1 cellular context compared by ENCODE assay signal in genomic region chr10:102869290-102870198, GRCh38.
TF ChIP-seq lines count a peak whose summit lies in the region.

A gene with protein sequence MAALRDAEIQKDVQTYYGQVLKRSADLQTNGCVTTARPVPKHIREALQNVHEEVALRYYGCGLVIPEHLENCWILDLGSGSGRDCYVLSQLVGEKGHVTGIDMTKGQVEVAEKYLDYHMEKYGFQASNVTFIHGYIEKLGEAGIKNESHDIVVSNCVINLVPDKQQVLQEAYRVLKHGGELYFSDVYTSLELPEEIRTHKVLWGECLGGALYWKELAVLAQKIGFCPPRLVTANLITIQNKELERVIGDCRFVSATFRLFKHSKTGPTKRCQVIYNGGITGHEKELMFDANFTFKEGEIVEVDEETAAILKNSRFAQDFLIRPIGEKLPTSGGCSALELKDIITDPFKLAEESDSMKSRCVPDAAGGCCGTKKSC (plus strand): TSS chr10:102869470. CDS start chr10:102869593, 123 bp downstream.

TF ChIP-seq in HepG2, 621 proteins besides CTCF, POLR2A, EP300 and RAD21 (continued from another document and continues in another):
- TF ChIP-seq ZBTB49 (CRISPR knock-in tag; IDR thresholded peaks at IDR 0.05; ENCODE audit: borderline replicate concordance) (no peak), ZBTB42 (CRISPR knock-in tag; IDR thresholded peaks at IDR 0.05) (peak; percentile 82), ZNF30 (CRISPR knock-in tag; IDR thresholded peaks at IDR 0.05) (peak; percentile 89; the same call in 1 of the 2 replicates), TGIF2 (CRISPR knock-in tag; IDR thresholded peaks at IDR 0.05) (no peak), ZFYVE20 (CRISPR knock-in tag; IDR thresholded peaks at IDR 0.05; ENCODE audit: borderline replicate concordance, low read depth) (no peak), ZNF20 (CRISPR knock-in tag; IDR thresholded peaks at IDR 0.05) (0 out of 2 replicates have a peak, but pooled peaks have one; percentile 76), ZNF138 (CRISPR knock-in tag; IDR thresholded peaks at IDR 0.05; ENCODE audit: low read depth) (0 out of 2 replicates have a peak, but pooled peaks have one; percentile 39), FOXO1 (CRISPR knock-in tag; IDR thresholded peaks at IDR 0.05) (no peak), SOX6 (IDR thresholded peaks at IDR 0.05) (no peak), SOX6 (CRISPR knock-in tag; IDR thresholded peaks at IDR 0.05) (peak; percentile 56), ZNF460 (CRISPR knock-in tag; IDR thresholded peaks at IDR 0.05; ENCODE audit: borderline replicate concordance) (no peak), ZNF3 (CRISPR knock-in tag; IDR thresholded peaks at IDR 0.05) (no peak), MEIS2 (CRISPR knock-in tag; IDR thresholded peaks at IDR 0.05) (no peak), GLMP (CRISPR knock-in tag; IDR thresholded peaks at IDR 0.05; ENCODE audit: borderline replicate concordance) (no peak), NAIF1 (CRISPR knock-in tag; IDR thresholded peaks at IDR 0.05; ENCODE audit: borderline replicate concordance) (no peak), ZBTB38 (CRISPR knock-in tag; IDR thresholded peaks at IDR 0.05) (no peak), ZNF737 (CRISPR knock-in tag; IDR thresholded peaks at IDR 0.05; ENCODE audit: borderline replicate concordance) (no peak; the same call in 1 of the 2 replicates), ZNF260 (CRISPR knock-in tag; IDR thresholded peaks at IDR 0.05; ENCODE audit: borderline replicate concordance, low read depth) (no peak), ZNF446 (CRISPR knock-in tag; IDR thresholded peaks at IDR 0.05) (0 out of 2 replicates have a peak, but pooled peaks have one; percentile 57), RNF2 (conservative IDR thresholded peaks at IDR 0.05; ENCODE audit: low read depth) (no peak), SIN3A (IDR thresholded peaks at IDR 0.05; ENCODE audit: borderline replicate concordance, low read depth, low read length) (no peak; the same call in 1 of the 2 replicates), MLLT10 (CRISPR knock-in tag; IDR thresholded peaks at IDR 0.05) (no peak), MAFF (IDR thresholded peaks at IDR 0.05; ENCODE audit: low read depth, low read length) (no peak), ZNF333 (CRISPR knock-in tag; IDR thresholded peaks at IDR 0.05; ENCODE audit: borderline replicate concordance) (peak; percentile 95), YEATS4 (CRISPR knock-in tag; IDR thresholded peaks at IDR 0.05; ENCODE audit: borderline replicate concordance) (peak; percentile 60), JUNB (CRISPR knock-in tag; IDR thresholded peaks at IDR 0.05; ENCODE audit: borderline replicate concordance) (no peak), JUND (CRISPR knock-in tag; IDR thresholded peaks at IDR 0.05) (no peak), SNAPC2 (CRISPR knock-in tag; IDR thresholded peaks at IDR 0.05) (no peak), CC2D1A (CRISPR knock-in tag; IDR thresholded peaks at IDR 0.05) (no peak), SPEN (CRISPR knock-in tag; IDR thresholded peaks at IDR 0.05; ENCODE audit: low read depth) (peak; percentile 26; the same call in 1 of the 2 replicates), HNRNPK (IDR thresholded peaks at IDR 0.05; ENCODE audit: low read depth, low read length, poor library complexity, severe bottlenecking) (peak; percentile 26), MTA1 (CRISPR knock-in tag; IDR thresholded peaks at IDR 0.05; ENCODE audit: borderline replicate concordance) (peak; percentile 68; the same call in 1 of the 2 replicates), CENPT (CRISPR knock-in tag; IDR thresholded peaks at IDR 0.05; ENCODE audit: low read depth) (no peak), ZNF329 (CRISPR knock-in tag; IDR thresholded peaks at IDR 0.05; ENCODE audit: low read depth) (no peak), ATF7-NPFF (CRISPR knock-in tag; IDR thresholded peaks at IDR 0.05; ENCODE audit: low read depth) (peak; percentile 45; the same call in 1 of the 2 replicates), HIVEP1 (CRISPR knock-in tag; IDR thresholded peaks at IDR 0.05) (peak; percentile 94), ZNF44 (CRISPR knock-in tag; IDR thresholded peaks at IDR 0.05) (no peak), YEATS2 (CRISPR knock-in tag; IDR thresholded peaks at IDR 0.05; ENCODE audit: borderline replicate concordance) (peak; percentile 45), REXO4 (CRISPR knock-in tag; IDR thresholded peaks at IDR 0.05; ENCODE audit: borderline replicate concordance) (no peak), ZBTB3 (CRISPR knock-in tag; IDR thresholded peaks at IDR 0.05; ENCODE audit: borderline replicate concordance, low read depth) (0 out of 2 replicates have a peak, but pooled peaks have one; percentile 54), SSRP1 (CRISPR knock-in tag; IDR thresholded peaks at IDR 0.05) (no peak; the same call in 1 of the 2 replicates), GMEB1 (CRISPR knock-in tag; IDR thresholded peaks at IDR 0.05; ENCODE audit: borderline replicate concordance) (no peak; the same call in 1 of the 2 replicates), ZNF550 (CRISPR knock-in tag; IDR thresholded peaks at IDR 0.05; ENCODE audit: borderline replicate concordance) (no peak), EED (CRISPR knock-in tag; IDR thresholded peaks at IDR 0.05) (no peak; the same call in 1 of the 2 replicates), SALL1 (CRISPR knock-in tag; IDR thresholded peaks at IDR 0.05) (peak; percentile 64), ZNF709 (CRISPR knock-in tag; IDR thresholded peaks at IDR 0.05) (no peak)
- TF ChIP-seq, protein P1, sequence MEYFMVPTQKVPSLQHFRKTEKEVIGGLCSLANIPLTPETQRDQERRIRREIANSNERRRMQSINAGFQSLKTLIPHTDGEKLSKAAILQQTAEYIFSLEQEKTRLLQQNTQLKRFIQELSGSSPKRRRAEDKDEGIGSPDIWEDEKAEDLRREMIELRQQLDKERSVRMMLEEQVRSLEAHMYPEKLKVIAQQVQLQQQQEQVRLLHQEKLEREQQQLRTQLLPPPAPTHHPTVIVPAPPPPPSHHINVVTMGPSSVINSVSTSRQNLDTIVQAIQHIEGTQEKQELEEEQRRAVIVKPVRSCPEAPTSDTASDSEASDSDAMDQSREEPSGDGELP (IDR thresholded peaks at IDR 0.05; ENCODE audit: borderline replicate concordance, low read depth), result no peak
- TF ChIP-seq, protein P2, sequence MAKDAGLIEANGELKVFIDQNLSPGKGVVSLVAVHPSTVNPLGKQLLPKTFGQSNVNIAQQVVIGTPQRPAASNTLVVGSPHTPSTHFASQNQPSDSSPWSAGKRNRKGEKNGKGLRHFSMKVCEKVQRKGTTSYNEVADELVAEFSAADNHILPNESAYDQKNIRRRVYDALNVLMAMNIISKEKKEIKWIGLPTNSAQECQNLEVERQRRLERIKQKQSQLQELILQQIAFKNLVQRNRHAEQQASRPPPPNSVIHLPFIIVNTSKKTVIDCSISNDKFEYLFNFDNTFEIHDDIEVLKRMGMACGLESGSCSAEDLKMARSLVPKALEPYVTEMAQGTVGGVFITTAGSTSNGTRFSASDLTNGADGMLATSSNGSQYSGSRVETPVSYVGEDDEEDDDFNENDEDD (CRISPR knock-in tag; IDR thresholded peaks at IDR 0.05; ENCODE audit: borderline replicate concordance), result peak; percentile 73
- TF ChIP-seq, protein P3, sequence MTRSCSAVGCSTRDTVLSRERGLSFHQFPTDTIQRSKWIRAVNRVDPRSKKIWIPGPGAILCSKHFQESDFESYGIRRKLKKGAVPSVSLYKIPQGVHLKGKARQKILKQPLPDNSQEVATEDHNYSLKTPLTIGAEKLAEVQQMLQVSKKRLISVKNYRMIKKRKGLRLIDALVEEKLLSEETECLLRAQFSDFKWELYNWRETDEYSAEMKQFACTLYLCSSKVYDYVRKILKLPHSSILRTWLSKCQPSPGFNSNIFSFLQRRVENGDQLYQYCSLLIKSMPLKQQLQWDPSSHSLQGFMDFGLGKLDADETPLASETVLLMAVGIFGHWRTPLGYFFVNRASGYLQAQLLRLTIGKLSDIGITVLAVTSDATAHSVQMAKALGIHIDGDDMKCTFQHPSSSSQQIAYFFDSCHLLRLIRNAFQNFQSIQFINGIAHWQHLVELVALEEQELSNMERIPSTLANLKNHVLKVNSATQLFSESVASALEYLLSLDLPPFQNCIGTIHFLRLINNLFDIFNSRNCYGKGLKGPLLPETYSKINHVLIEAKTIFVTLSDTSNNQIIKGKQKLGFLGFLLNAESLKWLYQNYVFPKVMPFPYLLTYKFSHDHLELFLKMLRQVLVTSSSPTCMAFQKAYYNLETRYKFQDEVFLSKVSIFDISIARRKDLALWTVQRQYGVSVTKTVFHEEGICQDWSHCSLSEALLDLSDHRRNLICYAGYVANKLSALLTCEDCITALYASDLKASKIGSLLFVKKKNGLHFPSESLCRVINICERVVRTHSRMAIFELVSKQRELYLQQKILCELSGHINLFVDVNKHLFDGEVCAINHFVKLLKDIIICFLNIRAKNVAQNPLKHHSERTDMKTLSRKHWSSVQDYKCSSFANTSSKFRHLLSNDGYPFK (CRISPR knock-in tag; IDR thresholded peaks at IDR 0.05; ENCODE audit: borderline replicate concordance), result peak; percentile 36; the same call in 1 of the 2 replicates
- TF ChIP-seq, protein P4, sequence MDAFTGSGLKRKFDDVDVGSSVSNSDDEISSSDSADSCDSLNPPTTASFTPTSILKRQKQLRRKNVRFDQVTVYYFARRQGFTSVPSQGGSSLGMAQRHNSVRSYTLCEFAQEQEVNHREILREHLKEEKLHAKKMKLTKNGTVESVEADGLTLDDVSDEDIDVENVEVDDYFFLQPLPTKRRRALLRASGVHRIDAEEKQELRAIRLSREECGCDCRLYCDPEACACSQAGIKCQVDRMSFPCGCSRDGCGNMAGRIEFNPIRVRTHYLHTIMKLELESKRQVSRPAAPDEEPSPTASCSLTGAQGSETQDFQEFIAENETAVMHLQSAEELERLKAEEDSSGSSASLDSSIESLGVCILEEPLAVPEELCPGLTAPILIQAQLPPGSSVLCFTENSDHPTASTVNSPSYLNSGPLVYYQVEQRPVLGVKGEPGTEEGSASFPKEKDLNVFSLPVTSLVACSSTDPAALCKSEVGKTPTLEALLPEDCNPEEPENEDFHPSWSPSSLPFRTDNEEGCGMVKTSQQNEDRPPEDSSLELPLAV (CRISPR knock-in tag; conservative IDR thresholded peaks at IDR 0.05; ENCODE audit: low read depth), result no peak
- TF ChIP-seq, protein P5, sequence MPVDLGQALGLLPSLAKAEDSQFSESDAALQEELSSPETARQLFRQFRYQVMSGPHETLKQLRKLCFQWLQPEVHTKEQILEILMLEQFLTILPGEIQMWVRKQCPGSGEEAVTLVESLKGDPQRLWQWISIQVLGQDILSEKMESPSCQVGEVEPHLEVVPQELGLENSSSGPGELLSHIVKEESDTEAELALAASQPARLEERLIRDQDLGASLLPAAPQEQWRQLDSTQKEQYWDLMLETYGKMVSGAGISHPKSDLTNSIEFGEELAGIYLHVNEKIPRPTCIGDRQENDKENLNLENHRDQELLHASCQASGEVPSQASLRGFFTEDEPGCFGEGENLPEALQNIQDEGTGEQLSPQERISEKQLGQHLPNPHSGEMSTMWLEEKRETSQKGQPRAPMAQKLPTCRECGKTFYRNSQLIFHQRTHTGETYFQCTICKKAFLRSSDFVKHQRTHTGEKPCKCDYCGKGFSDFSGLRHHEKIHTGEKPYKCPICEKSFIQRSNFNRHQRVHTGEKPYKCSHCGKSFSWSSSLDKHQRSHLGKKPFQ (CRISPR knock-in tag; IDR thresholded peaks at IDR 0.05; ENCODE audit: insufficient replicate concordance), result no peak
